ENCODE assay signal across 18 cellular contexts in the genomic region with DNA sequence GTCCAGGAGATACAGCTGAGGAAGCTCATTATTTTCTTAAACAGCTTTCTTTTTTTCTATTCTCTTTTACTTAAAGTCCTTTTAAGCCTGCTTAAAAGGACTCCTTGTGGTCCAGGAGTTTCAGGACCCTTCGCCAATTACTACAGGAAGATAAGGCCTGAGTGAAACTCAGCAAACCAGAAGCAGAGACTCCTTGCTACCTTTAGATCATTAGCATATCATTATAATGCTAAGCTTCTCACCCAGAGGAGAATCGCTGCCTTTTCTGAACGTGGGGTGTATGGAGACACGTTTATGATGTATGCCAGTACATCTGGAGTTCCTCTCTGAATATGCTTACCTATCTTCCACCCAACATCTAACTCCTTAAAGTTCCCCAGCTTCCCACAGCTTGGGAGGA. TPM values are rescaled to one million over a fixed set of nuclear protein-coding genes. Genes with fewer than 3 reads are reported as not detected.
DNase-seq lines count a peak whose midpoint lies in the region; ATAC-seq, FAIRE-seq and TF ChIP-seq lines count a peak whose summit lies in the region.
"Had no signal": no experiment of that assay in that cellular context is flagged by ENCODE, and none has a peak within 500 bp of the region (broad histone marks: within the 10 kb centered on the region; RNA-seq: fewer than 3 reads in every experiment).

No MANE protein-coding gene starts in this region.

- no CpG with 5 or more reads among the region's 4 CpGs for whole genome bisulfite sequencing in mesendoderm (ENCODE audit: extremely low coverage, insufficient coverage, low lambda C conversion rate)
- no CpG with 5 or more reads among the region's 4 CpGs for WGBS in neuronal stem cell (ENCODE audit: extremely low coverage in 2 of 2, insufficient read length in 2 of 2, insufficient replicate concordance in 1 of 2), 2 donors
- WGBS in upper lobe of left lung, 2 donors: 71 to 78% methylated on average over 4 of the region's 4 CpGs
- WGBS in adrenal gland, 4 donors: 56 to 80% (median 76%) methylated on average over 4 of the region's 4 CpGs

- H3K27me3 ChIP-seq in mesendoderm (ENCODE audit: insufficient read depth, low read length, poor library complexity) (no peaks in the 10 kb centered on the region), neuronal stem cell (ENCODE audit: control insufficient read depth in 3 of 3, insufficient read depth in 3 of 3, low read depth in 1 of 3, low read length in 3 of 3) (no peaks in the 10 kb centered on the region), upper lobe of left lung (no peaks in the 10 kb centered on the region), adrenal gland (no peaks in the 10 kb centered on the region)

- H3K9ac ChIP-seq in mesendoderm (ENCODE audit: low read length): no peak overlapping the region
- no peak overlapping the region for H3K9ac ChIP-seq in neuronal stem cell (ENCODE audit: low read depth, low read length, poor library complexity)

- H3K4me2 ChIP-seq in mesendoderm (ENCODE audit: low read length) (no peak overlapping the region), neuronal stem cell (ENCODE audit: insufficient read depth, low read length, poor library complexity, severe bottlenecking) (no peak overlapping the region)

- H2AK5ac ChIP-seq in mesendoderm (ENCODE audit: low read length): no peak overlapping the region
- H2AK5ac ChIP-seq in neuronal stem cell (ENCODE audit: low read depth, low read length): no peak overlapping the region

- H3K18ac ChIP-seq in mesendoderm (ENCODE audit: low read length) (no peak overlapping the region), neuronal stem cell (ENCODE audit: low read length) (no peak overlapping the region)

- H2BK120ac ChIP-seq in mesendoderm (ENCODE audit: low read depth, low read length) (no peak overlapping the region), neuronal stem cell (ENCODE audit: low read depth, low read length) (no peak overlapping the region)

- H2BK15ac ChIP-seq in mesendoderm (replicated peaks; ENCODE audit: low read depth) (no peak overlapping the region), neuronal stem cell (ENCODE audit: low read length) (no peak overlapping the region)

- no peak for TF ChIP-seq CTCF in Calu3 (IDR thresholded peaks at IDR 0.05; ENCODE audit: unreplicated experiment)
- no peak for TF ChIP-seq CTCF in VCaP (conservative IDR thresholded peaks at IDR 0.05)
- no peak for TF ChIP-seq CTCF in upper lobe of left lung (IDR thresholded peaks at IDR 0.05)
- TF ChIP-seq CTCF in adrenal gland (IDR thresholded peaks at IDR 0.05): no peak

- peak overlapping the region; percentile 29 for H3K27ac Mint-ChIP-seq in Calu3 (ENCODE audit: unreplicated experiment)
- H3K27ac Mint-ChIP-seq: B cell had no signal

- no peak overlapping the region for H3K4me3 ChIP-seq in mesendoderm (ENCODE audit: low read length)
- no peak overlapping the region for H3K4me3 ChIP-seq in neuronal stem cell (ENCODE audit: low read length in 2 of 2)
- H3K4me3 ChIP-seq in upper lobe of left lung: no peak overlapping the region
- no peak overlapping the region for H3K4me3 ChIP-seq in adrenal gland
- H3K4me3 ChIP-seq: HAP-1 had no signal

- no peaks in the 10 kb centered on the region for H3K9me3 ChIP-seq in neuronal stem cell (replicated peaks in 1 of 2; ENCODE audit: control insufficient read depth in 2 of 2, insufficient read depth in 1 of 2, low read depth in 1 of 2, low read length in 2 of 2)
- H3K9me3 ChIP-seq in upper lobe of left lung: no peaks in the 10 kb centered on the region
- no peaks in the 10 kb centered on the region for H3K9me3 ChIP-seq in adrenal gland (replicated peaks in 1 of 3)
- H3K9me3 ChIP-seq: HAP-1 had no signal

- H3K4me1 ChIP-seq in mesendoderm (ENCODE audit: control insufficient read depth, low read depth, low read length): peaks cover 4% of the 10 kb centered on the region
- peaks cover 0 to 8% of the 10 kb centered on the region in 2 donors for H3K4me1 ChIP-seq in neuronal stem cell (ENCODE audit: control insufficient read depth in 2 of 2, insufficient read depth in 1 of 2, low read depth in 1 of 2, low read length in 2 of 2)
- H3K4me1 ChIP-seq in upper lobe of left lung: no peaks in the 10 kb centered on the region
- H3K4me1 ChIP-seq in adrenal gland (replicated peaks in 1 of 2): no peaks in the 10 kb centered on the region
- H3K4me1 ChIP-seq: HAP-1 had no signal

- BruUV-seq in Calu3 (replicated peaks; lab: Mats Ljungman, UMichigan): no TSS peak

- no peak for TF ChIP-seq POLR2A in upper lobe of left lung (IDR thresholded peaks at IDR 0.05)
- no peak for TF ChIP-seq POLR2A in adrenal gland (IDR thresholded peaks at IDR 0.05)

- intact Hi-C loops in Calu3 (cut with micrococcal nuclease; ENCODE audit: unreplicated experiment): no loop called here
- intact Hi-C loops in adrenal gland (cut with DNase I): no loop called here

- H3K4ac ChIP-seq in mesendoderm (ENCODE audit: low read depth, low read length): no peak overlapping the region
- H3K4ac ChIP-seq in neuronal stem cell (ENCODE audit: low read length): no peak overlapping the region

- H4K5ac ChIP-seq in mesendoderm (ENCODE audit: low read length): no peak overlapping the region

- H3K27ac ChIP-seq in VCaP: peak overlapping the region; percentile 52; the same call in 1 of the 2 replicates
- H3K27ac ChIP-seq in mesendoderm (ENCODE audit: low read depth, low read length): no peak overlapping the region
- peak overlapping the region; percentile 37 for H3K27ac ChIP-seq in neuronal stem cell (replicated peaks; ENCODE audit: low read length)
- H3K27ac ChIP-seq in upper lobe of left lung: no peak overlapping the region
- no peak overlapping the region for H3K27ac ChIP-seq in adrenal gland

- H3K79me1 ChIP-seq in mesendoderm (ENCODE audit: low read length) (no peaks in the 10 kb centered on the region), neuronal stem cell (ENCODE audit: low read depth, low read length) (no peaks in the 10 kb centered on the region)

- no peak overlapping the region for H4K8ac ChIP-seq in mesendoderm (ENCODE audit: low read depth, low read length)
- H4K8ac ChIP-seq in neuronal stem cell (ENCODE audit: low read depth, low read length): no peak overlapping the region

- peak overlapping the region; percentile 3 for H3K14ac ChIP-seq in neuronal stem cell (ENCODE audit: low read length)

- no peak overlapping the region for H3K4me3 Mint-ChIP-seq in Calu3 (ENCODE audit: low read depth, unreplicated experiment)
- H3K4me3 Mint-ChIP-seq: B cell; CD4-positive, CD25-positive, alpha-beta regulatory T cell; CD8-positive, alpha-beta memory T cell had no signal

- H4K91ac ChIP-seq in neuronal stem cell (ENCODE audit: low read depth, low read length, poor library complexity): no peak overlapping the region

- H3K56ac ChIP-seq in mesendoderm (ENCODE audit: low read length): no peak overlapping the region

- DNase-seq in Calu3: no peak
- DNase-seq in mesendoderm: peak; percentile 19
- no peak for DNase-seq in neuronal stem cell (ENCODE audit: low spot score)
- no peak for DNase-seq in upper lobe of left lung
- DNase-seq in adrenal gland: no peak
- DNase-seq in urothelium cell line (ENCODE audit: low spot score): no peak
- DNase-seq: C1 segment of cervical spinal cord; CD4-positive, CD25-positive, alpha-beta regulatory T cell; CD8-positive, alpha-beta memory T cell; DMS53; DND-41; EL; KG1 had no signal

- H3K36me3 ChIP-seq in mesendoderm (ENCODE audit: control insufficient read depth, insufficient read depth, low read length) (no peaks in the 10 kb centered on the region), neuronal stem cell (replicated peaks in 1 of 2; ENCODE audit: control insufficient read depth in 2 of 2, insufficient read depth in 2 of 2, low read length in 2 of 2) (peaks cover 10 to 46% of the 10 kb centered on the region in 2 donors), upper lobe of left lung (peaks cover 0 to 39% (median 20%) of the 10 kb centered on the region in 4 donors), adrenal gland (replicated peaks in 1 of 2) (peaks cover 0 to 14% of the 10 kb centered on the region in 2 donors)

- TF ChIP-seq EP300 in upper lobe of left lung (IDR thresholded peaks at IDR 0.05): no peak

- H3K9me3 Mint-ChIP-seq in Calu3 (ENCODE audit: low read depth, unreplicated experiment): no peaks in the 10 kb centered on the region
- H3K9me3 Mint-ChIP-seq: CD4-positive, CD25-positive, alpha-beta regulatory T cell; CD8-positive, alpha-beta memory T cell had no signal

- no peak for FAIRE-seq in urothelium cell line (lab: Jason Lieb, UNC)
- FAIRE-seq: GM12891, H1 had no signal

- H3K79me2 ChIP-seq in mesendoderm (ENCODE audit: control insufficient read depth, insufficient read depth, low read length): no peaks in the 10 kb centered on the region

- peaks cover 43% of the 10 kb centered on the region for H3K4me1 Mint-ChIP-seq in Calu3 (ENCODE audit: low read depth, unreplicated experiment)
- H3K4me1 Mint-ChIP-seq: B cell; CD4-positive, CD25-positive, alpha-beta regulatory T cell; CD8-positive, alpha-beta memory T cell had no signal

- H2BK5ac ChIP-seq in mesendoderm (ENCODE audit: low read length) (no peak overlapping the region), neuronal stem cell (ENCODE audit: low read length) (no peak overlapping the region)

- ATAC-seq in upper lobe of left lung (ENCODE audit: low FRiP score in 2 of 2): no peak

- no peaks in the 10 kb centered on the region for H3K27me3 Mint-ChIP-seq in Calu3 (ENCODE audit: unreplicated experiment)
- H3K27me3 Mint-ChIP-seq: B cell; CD4-positive, CD25-positive, alpha-beta regulatory T cell; CD8-positive, alpha-beta memory T cell had no signal

- H3K36me3 Mint-ChIP-seq in Calu3 (ENCODE audit: insufficient read depth, unreplicated experiment): peaks cover 27% of the 10 kb centered on the region

- CTCF ChIA-PET in Calu3 (lab: Charles Lee): interaction anchor here (0.5 kb wide), 1 partner anchor 182 kb away, joined by 3 read pairs; no protein-coding TSS in a partner anchor

- no peak overlapping the region for H2BK12ac ChIP-seq in neuronal stem cell (ENCODE audit: low read length)

- no peak overlapping the region for H2AFZ ChIP-seq in neuronal stem cell (ENCODE audit: low read length)

- H3K23ac ChIP-seq in mesendoderm (ENCODE audit: low read length) (no peak overlapping the region), neuronal stem cell (ENCODE audit: low read depth, low read length, poor library complexity) (no peak overlapping the region)

RNA-seq across cellular contexts. Expression of gene ANKMY2, which starts 47.5 kb away (rescaled TPM):
- total RNA-seq in Calu3 (2022) (29.9 and 32.5 TPM in 2 replicates), upper lobe of left lung (10 to 100 TPM in 5 of 6 donors, 1 to 10 TPM in 1; 5.8 to 16.3 (median 12.7) TPM), adrenal gland (10 to 100 TPM in 7 of 8 donors, 1 to 10 TPM in 1; 9.3 to 23.8 (median 15.8) TPM)
- polyA plus RNA-seq in mesendoderm (2013, experiment 1 of 2): 6.3 TPM
- 6.5 TPM for polyA plus RNA-seq in mesendoderm (2013, experiment 2 of 2)
- polyA plus RNA-seq in neuronal stem cell (2013, experiment 1 of 2): 46.0 TPM
- 45.3 TPM for polyA plus RNA-seq in neuronal stem cell (2013, experiment 2 of 2)
- 10 to 100 TPM in 1 of 3 donors, 1 to 10 TPM in 2; 5.4 to 20.0 (median 7.0) TPM for polyA plus RNA-seq in adrenal gland

RNA-seq across cellular contexts. Expression of gene BZW2, which starts 48.0 kb away (rescaled TPM):
- total RNA-seq in Calu3 (2022): 185 and 194 TPM in 2 replicates
- polyA plus RNA-seq in mesendoderm (2013, experiment 1 of 2): 92.1 TPM
- 94.1 TPM for polyA plus RNA-seq in mesendoderm (2013, experiment 2 of 2)
- 113 TPM for polyA plus RNA-seq in neuronal stem cell (2013, experiment 1 of 2)
- 113 TPM for polyA plus RNA-seq in neuronal stem cell (2013, experiment 2 of 2)
- 10 to 100 TPM; 27.9 to 63.7 (median 31.9) TPM for total RNA-seq in upper lobe of left lung
- 10 to 100 TPM; 18.5 to 39.6 (median 34.2) TPM for total RNA-seq in adrenal gland
- polyA plus RNA-seq in adrenal gland: 10 to 100 TPM; 11.1 to 43.0 (median 19.7) TPM

Comparison
In these comparisons a context has a peak if more than half of its experiments do, and no peak if none do; other contexts are left out.
1. H3K27ac ChIP-seq: peak in VCaP (single experiment) and neuronal stem cell (single experiment); none in mesendoderm (single experiment), upper lobe of left lung (0 of 4) and adrenal gland (0 of 5).